In the genomic region with DNA sequence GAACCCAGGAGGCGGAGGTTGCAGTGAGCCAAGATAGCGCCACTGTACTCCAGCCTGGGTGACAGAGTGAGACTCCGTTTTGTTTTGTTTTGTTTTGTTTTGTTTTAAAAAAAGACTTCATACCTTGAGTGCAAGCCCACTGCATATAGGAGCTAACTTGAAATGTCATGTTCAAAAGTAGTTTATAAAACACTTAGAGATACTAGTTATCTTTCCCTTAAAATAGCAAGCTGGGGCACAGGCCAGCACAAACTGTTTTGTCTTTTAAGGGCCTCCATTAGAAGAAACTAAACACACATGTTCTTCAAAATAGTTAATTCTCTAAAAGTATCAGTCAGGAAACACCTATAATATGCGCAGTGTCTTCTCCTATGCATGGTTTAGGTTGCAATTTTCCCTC, we compare ENCODE assay signal across 25 cellular contexts.
"Had no signal": no experiment of that assay in that cellular context is flagged by ENCODE, and none has a peak within 500 bp of the region (broad histone marks: within the 10 kb centered on the region; RNA-seq: fewer than 3 reads in every experiment).

No MANE protein-coding gene starts in this region.

- H3K36me3 ChIP-seq: colonic mucosa, esophagus muscularis mucosa, esophagus squamous epithelium, gastrocnemius medialis, gastroesophageal sphincter, heart left ventricle, heart right ventricle had no signal

- H3K4me1 ChIP-seq: colonic mucosa, esophagus muscularis mucosa, esophagus squamous epithelium, foreskin keratinocyte, gastrocnemius medialis, gastroesophageal sphincter, heart right ventricle had no signal

- H3K27ac ChIP-seq: colonic mucosa, coronary artery, dorsolateral prefrontal cortex, epithelial cell of prostate, esophagus muscularis mucosa, esophagus squamous epithelium, foreskin keratinocyte, gastrocnemius medialis, gastroesophageal sphincter, heart left ventricle, heart right ventricle had no signal

- H3K27ac Mint-ChIP-seq: dendritic cell treated with granulocyte-macrophage colony-stimulating factor and Interleukin-4, amounts not matched to agents 40 ng/mL and 50 ng/mL, for 4 days; effector memory CD8-positive, alpha-beta T cell; endodermal cell had no signal

- H3K4me3 Mint-ChIP-seq: dendritic cell treated with granulocyte-macrophage colony-stimulating factor and Interleukin-4, amounts not matched to agents 40 ng/mL and 50 ng/mL, for 4 days; effector memory CD8-positive, alpha-beta T cell; endodermal cell had no signal

- DNase-seq: colonic mucosa; cortex of kidney; dermis blood vessel endothelial cell; dorsolateral prefrontal cortex; effector CD4-positive, alpha-beta T cell; effector CD8-positive, alpha-beta T cell; effector memory CD4-positive, alpha-beta T cell; effector memory CD8-positive, alpha-beta T cell; endodermal cell; erythroblast; esophagus squamous epithelium; foreskin fibroblast; foreskin keratinocyte; foreskin melanocyte; gastrocnemius medialis; glutamatergic neuron; head of caudate nucleus; heart left ventricle; heart right ventricle had no signal

- H3K9me3 ChIP-seq: colonic mucosa, gastrocnemius medialis, gastroesophageal sphincter had no signal

- H3K27me3 Mint-ChIP-seq: dendritic cell treated with granulocyte-macrophage colony-stimulating factor and Interleukin-4, amounts not matched to agents 40 ng/mL and 50 ng/mL, for 4 days; effector memory CD8-positive, alpha-beta T cell had no signal

- H3K27me3 ChIP-seq: colonic mucosa, dorsolateral prefrontal cortex, esophagus muscularis mucosa, esophagus squamous epithelium, foreskin keratinocyte, gastrocnemius medialis, gastroesophageal sphincter, heart left ventricle, heart right ventricle had no signal

- ATAC-seq: effector memory CD8-positive, alpha-beta T cell; esophagus mucosa; foreskin keratinocyte; gastrocnemius medialis; gastroesophageal sphincter had no signal

- H3K4me3 ChIP-seq: colonic mucosa, coronary artery, dorsolateral prefrontal cortex, esophagus muscularis mucosa, esophagus squamous epithelium, gastrocnemius medialis, gastroesophageal sphincter, heart left ventricle, heart right ventricle had no signal
